8 cellular contexts compared by ENCODE assay signal in genomic region chr6:149648148-149649145, GRCh38. TPM values are rescaled to one million over a fixed set of nuclear protein-coding genes. Genes with fewer than 3 reads are reported as not detected.
DNase-seq lines count a peak whose midpoint lies in the region; ATAC-seq and TF ChIP-seq lines count a peak whose summit lies in the region.

KATNA1 (minus strand) TSS chr6:149648714; CDS start chr6:149638547, 10,167 bp downstream.

- peak; percentile 89 for TF ChIP-seq POLR2A in GM19193 (IDR thresholded peaks at IDR 0.05; ENCODE audit: extremely low read depth, insufficient read depth, insufficient read length)

- H3K4me1 Mint-ChIP-seq in chondrocyte (ENCODE audit: low read depth): peaks cover 23% of the 10 kb centered on the region

- H3K4me3 ChIP-seq in kidney epithelial cell (ENCODE audit: low read depth, low read length): peak within 1 kb of the TSS; percentile 86

- no peaks in the 10 kb centered on the region for H3K27me3 Mint-ChIP-seq in chondrocyte (ENCODE audit: low read depth)

- peak within 1 kb of the TSS; percentile 82 for H3K27ac Mint-ChIP-seq in chondrocyte (ENCODE audit: unreplicated experiment)

- H3K27me3 ChIP-seq in kidney epithelial cell (ENCODE audit: control insufficient read depth, insufficient read depth, low read length): no peaks in the 10 kb centered on the region

- peak; percentile 94 for ATAC-seq in HG03432 (IDR thresholded peaks at IDR 0.05; ENCODE audit: unreplicated experiment)

- no peaks in the 10 kb centered on the region for H3K36me3 Mint-ChIP-seq in chondrocyte (ENCODE audit: low read depth)

- peak; percentile 87 for DNase-seq in Ammon's horn (ENCODE audit: low spot score)
- peak; percentile 75 for DNase-seq in NCI-H460 (ENCODE audit: extremely low read depth, low read depth)
- peak; percentile 82 to 86 for DNase-seq in activated CD4-positive, alpha-beta T cell treated with anti-CD3 and anti-CD28 coated beads for 24 hours (ENCODE audit: low read depth in 2 of 2)
- no peak for DNase-seq in chondrocyte (ENCODE audit: low spot score)
- peak; percentile 29 for DNase-seq in kidney epithelial cell (ENCODE audit: low read depth)
- DNase-seq in stimulated activated CD4-positive, alpha-beta T cell treated with anti-CD3 and anti-CD28 coated beads, Interleukin-15, amount 100 ng/mL, for 24 hours: peak; percentile 93

- H3K4me3 Mint-ChIP-seq in chondrocyte (ENCODE audit: unreplicated experiment): peak within 1 kb of the TSS; percentile 88

- TF ChIP-seq CTCF in chondrocyte (IDR thresholded peaks at IDR 0.05) (peak; percentile 18), kidney epithelial cell (IDR thresholded peaks at IDR 0.05; ENCODE audit: insufficient read depth, low read length, poor library complexity, severe bottlenecking) (no peak)

- H3K36me3 ChIP-seq in kidney epithelial cell (ENCODE audit: control insufficient read depth, insufficient read depth, low read length): no peaks in the 10 kb centered on the region

- no peaks in the 10 kb centered on the region for H3K9me3 Mint-ChIP-seq in chondrocyte (ENCODE audit: low read depth)

RNA-seq across cellular contexts. Expression of gene KATNA1, which starts in this region (rescaled TPM):
- total RNA-seq in NCI-H460 (2014; rRNA removed; shearing (Covaris generic)): 24.2 and 29.3 TPM in 2 replicates
- 20.9 and 41.8 TPM in 2 replicates for polyA plus RNA-seq in NCI-H460 (2014; cell fraction: nucleus; rRNA removed)
- total RNA-seq in chondrocyte: 15.2 to 19.2 TPM (median 17.1 TPM) in 3 replicates
- 16.7 and 17.9 TPM in 2 replicates for total RNA-seq in kidney epithelial cell
